In the genomic region with DNA sequence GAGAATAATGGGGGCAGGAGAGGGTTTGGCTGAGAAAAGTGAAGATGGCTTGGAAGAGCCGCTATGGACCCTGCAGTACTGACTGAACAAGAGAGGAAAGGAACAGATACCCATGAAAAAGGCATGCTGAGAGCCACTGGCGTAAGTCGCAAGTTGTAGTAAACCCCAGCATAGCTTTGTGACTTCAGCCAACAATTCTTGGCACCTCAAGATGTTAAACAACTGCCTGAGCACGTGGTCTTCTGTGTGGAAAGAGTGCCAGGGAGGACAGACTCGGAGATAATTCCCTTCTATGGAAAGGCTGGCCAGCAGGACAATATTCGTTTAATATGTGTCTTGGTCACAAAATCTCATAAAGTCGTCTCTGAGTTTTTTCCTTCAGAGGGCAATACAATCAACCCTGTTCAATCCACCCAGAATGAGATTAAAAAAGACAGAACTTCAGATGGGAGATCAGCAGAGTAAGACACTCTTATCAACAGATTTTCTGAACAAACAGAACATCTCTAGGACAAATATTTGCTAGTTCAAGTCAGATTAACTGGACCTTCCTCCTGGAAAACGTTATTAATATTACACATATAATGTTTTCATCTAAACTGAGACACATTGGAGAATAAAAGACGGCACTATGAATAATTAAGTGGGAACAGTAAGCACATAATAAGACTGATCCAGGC, we compare ENCODE assay signal across 23 cellular contexts. TPM values are rescaled to one million over a fixed set of nuclear protein-coding genes. Genes with fewer than 3 reads are reported as not detected.
DNase-seq lines count a peak whose midpoint lies in the region; ATAC-seq and TF ChIP-seq lines count a peak whose summit lies in the region.
"Had no signal": no experiment of that assay in that cellular context is flagged by ENCODE, and none has a peak within 500 bp of the region (broad histone marks: within the 10 kb centered on the region; RNA-seq: fewer than 3 reads in every experiment).

No MANE protein-coding gene starts in this region.

- H3K4me3 ChIP-seq in esophagus (ENCODE audit: low read depth in 1 of 2, low read length in 2 of 2) = no peak overlapping the region
- H3K4me3 ChIP-seq in heart right ventricle = no peak overlapping the region
- no peak overlapping the region for H3K4me3 ChIP-seq in ovary
- no peak overlapping the region for H3K4me3 ChIP-seq in transverse colon
- H3K4me3 ChIP-seq: GM12878, K562 had no signal

- H3K36me3 ChIP-seq in esophagus (ENCODE audit: control insufficient read depth in 2 of 2, insufficient read depth in 2 of 2, low read length in 1 of 2) (no peaks in the 10 kb centered on the region), heart right ventricle (no peaks in the 10 kb centered on the region), ovary (no peaks in the 10 kb centered on the region), transverse colon (no peaks in the 10 kb centered on the region)

- no peak overlapping the region for H3K4me3 Mint-ChIP-seq in stimulated activated memory B cell treated with anti-CD40 and anti-IgM and Interleukin-4, amounts not matched to agents 10 μg/mL and 1 μg/mL and 100 μg/mL, for 72 hours
- H3K4me3 Mint-ChIP-seq: activated CD4-positive, alpha-beta T cell treated with anti-CD3 and anti-CD28 coated beads for 36 hours; activated T-helper 1 cell treated with anti-CD3 and anti-CD28 coated beads, Interleukin-12 subunit alpha, Interleukin-12 subunit beta, Interleukin-2, Interleukin-4 antibody, amounts not matched to agents 30 ng/mL and 10 ng/mL and 1 ng/mL, durations not matched to agents 14 hours and 24 hours and 36 hours; CD8-positive, alpha-beta memory T cell; nephron progenitor cell had no signal

- peak overlapping the region; percentile 40 to 55 for H3K27ac ChIP-seq in esophagus (ENCODE audit: low read depth in 2 of 2, low read length in 1 of 2)
- peak overlapping the region in 5 of 10 donors; percentile 7 to 59 (median 24) for H3K27ac ChIP-seq in heart right ventricle
- peak overlapping the region in 1 of 2 donors; percentile 64 for H3K27ac ChIP-seq in ovary
- peak overlapping the region; percentile 53 to 81 (median 74) for H3K27ac ChIP-seq in transverse colon

- H3K4me1 ChIP-seq in esophagus (ENCODE audit: control insufficient read depth in 2 of 2, insufficient read depth in 2 of 2, low read length in 1 of 2) (no peaks in the 10 kb centered on the region), heart right ventricle (peaks cover 0 to 16% (median 0%) of the 10 kb centered on the region in 9 donors), ovary (ENCODE audit: insufficient read depth) (peaks cover 11% of the 10 kb centered on the region), transverse colon (peaks cover 0 to 19% (median 7%) of the 10 kb centered on the region in 4 donors)

- H3K36me3 Mint-ChIP-seq in stimulated activated memory B cell treated with anti-CD40 and anti-IgM and Interleukin-4, amounts not matched to agents 10 μg/mL and 1 μg/mL and 100 μg/mL, for 72 hours = no peaks in the 10 kb centered on the region
- H3K36me3 Mint-ChIP-seq: activated naive CD4-positive, alpha-beta T cell treated with anti-CD3 and anti-CD28 coated beads, Interleukin-2, amount 50 U/mL, for 72 hours had no signal

- no peaks in the 10 kb centered on the region for H3K4me1 Mint-ChIP-seq in stimulated activated memory B cell treated with anti-CD40 and anti-IgM and Interleukin-4, amounts not matched to agents 10 μg/mL and 1 μg/mL and 100 μg/mL, for 72 hours
- H3K4me1 Mint-ChIP-seq: activated CD4-positive, alpha-beta T cell treated with anti-CD3 and anti-CD28 coated beads for 36 hours; CD8-positive, alpha-beta memory T cell; nephron progenitor cell had no signal

- intact Hi-C loops in heart right ventricle (cut with DNase I) (loop anchor here in 6 of 10 donors (5.0 to 10.0 kb wide), 6 partner anchors 45 to 1005 kb away; partner anchors contain the start of gene NEK10 (in 1 of the 6)), ovary (cut with DNase I) (loop anchor here in 2 of 4 donors (10.0 kb wide), 2 partner anchors 145 to 355 kb away; no protein-coding TSS in a partner anchor), transverse colon (cut with DNase I; ENCODE audit: low total_unique reads) (loop anchor here (10.0 kb wide), 1 partner anchor 365 kb away; no protein-coding TSS in a partner anchor)

- peak in 7 of 8 donors; percentile 71 to 87 (median 76) for ATAC-seq in heart right ventricle
- ATAC-seq in stimulated activated memory B cell treated with anti-CD40 and anti-IgM and Interleukin-4, amounts not matched to agents 10 μg/mL and 1 μg/mL and 100 μg/mL, for 72 hours = no peak
- ATAC-seq: activated CD4-positive, alpha-beta T cell treated with anti-CD3 and anti-CD28 coated beads for 36 hours; activated naive CD4-positive, alpha-beta T cell treated with anti-CD3 and anti-CD28 coated beads, Interleukin-2, amount 50 U/mL, for 72 hours; GM12878; K562 had no signal

- DNase-seq in heart right ventricle = peak in 1 of 2 donors; percentile 28
- peak; percentile 38 to 66 (median 62) for DNase-seq in ovary
- peak; percentile 21 for DNase-seq in transverse colon
- DNase-seq in D341Med (ENCODE audit: low spot score) = no peak
- DNase-seq in NCI-H510A treated with DMSO at 0.1 percent for 48 hours (lab: John Stamatoyannopoulos, UW) = no peak
- DNase-seq: activated CD4-positive, alpha-beta T cell treated with anti-CD3 and anti-CD28 coated beads for 36 hours; CD8-positive, alpha-beta memory T cell; DMS79; foreskin fibroblast; GOT3; hypothalamus; mesendoderm; NCI-H146; nephron progenitor cell; OCI-M1; SIG-M5; T-helper 1 cell had no signal

- in situ Hi-C loops in transverse colon (cut with MboI; ENCODE audit: low pct_ligation_motif_present in 1 of 4, low pct_unique_long_range_greater_than_20kb in 1 of 4, low sequenced_read_pairs in 3 of 4) = loop anchor here (10.0 to 25.0 kb wide), 5 partner anchors 145 to 1017 kb away; partner anchors contain the start of genes AZI2 (in 2 of the 4) and ZCWPW2 (in 2 of the 4)

- TF ChIP-seq EP300 in ovary (IDR thresholded peaks at IDR 0.05) (no peak), transverse colon (IDR thresholded peaks at IDR 0.05; ENCODE audit: low read depth) (no peak)

- TF ChIP-seq POLR2A in ovary (IDR thresholded peaks at IDR 0.05) = no peak
- no peak for TF ChIP-seq POLR2A in transverse colon (IDR thresholded peaks at IDR 0.05)

- no peaks in the 10 kb centered on the region for H3K9me3 Mint-ChIP-seq in stimulated activated memory B cell treated with anti-CD40 and anti-IgM and Interleukin-4, amounts not matched to agents 10 μg/mL and 1 μg/mL and 100 μg/mL, for 72 hours
- H3K9me3 Mint-ChIP-seq: activated naive CD4-positive, alpha-beta T cell treated with anti-CD3 and anti-CD28 coated beads, Interleukin-2, amount 50 U/mL, for 72 hours; activated T-helper 1 cell treated with anti-CD3 and anti-CD28 coated beads, Interleukin-12 subunit alpha, Interleukin-12 subunit beta, Interleukin-2, Interleukin-4 antibody, amounts not matched to agents 30 ng/mL and 10 ng/mL and 1 ng/mL, durations not matched to agents 14 hours and 24 hours and 36 hours; CD8-positive, alpha-beta memory T cell; nephron progenitor cell had no signal

- H3K9me3 ChIP-seq in esophagus (ENCODE audit: control insufficient read depth in 2 of 2, insufficient read depth in 1 of 2, low read depth in 1 of 2, low read length in 1 of 2) (no peaks in the 10 kb centered on the region), heart right ventricle (no peaks in the 10 kb centered on the region), ovary (no peaks in the 10 kb centered on the region), transverse colon (no peaks in the 10 kb centered on the region)

- 58 to 60% methylated on average over 9 of the region's 9 CpGs for WGBS in esophagus, 2 donors
- WGBS in heart right ventricle, 2 donors = 51 to 54% methylated on average over 9 of the region's 9 CpGs
- WGBS in ovary, 3 donors = 15 to 23% (median 20%) methylated on average over 9 of the region's 9 CpGs
- WGBS in transverse colon (ENCODE audit: low coverage in 1 of 2), 2 donors = 66 to 71% methylated on average over 9 of the region's 9 CpGs

- TF ChIP-seq CTCF in heart right ventricle (IDR thresholded peaks at IDR 0.05) = no peak
- TF ChIP-seq CTCF in ovary (IDR thresholded peaks at IDR 0.05) = no peak
- no peak for TF ChIP-seq CTCF in transverse colon (IDR thresholded peaks at IDR 0.05)

- no peaks in the 10 kb centered on the region for H3K27me3 Mint-ChIP-seq in stimulated activated memory B cell treated with anti-CD40 and anti-IgM and Interleukin-4, amounts not matched to agents 10 μg/mL and 1 μg/mL and 100 μg/mL, for 72 hours
- H3K27me3 Mint-ChIP-seq: activated CD4-positive, alpha-beta T cell treated with anti-CD3 and anti-CD28 coated beads for 36 hours; CD8-positive, alpha-beta memory T cell had no signal

- H3K27ac Mint-ChIP-seq in stimulated activated memory B cell treated with anti-CD40 and anti-IgM and Interleukin-4, amounts not matched to agents 10 μg/mL and 1 μg/mL and 100 μg/mL, for 72 hours = no peak overlapping the region
- H3K27ac Mint-ChIP-seq: activated CD4-positive, alpha-beta T cell treated with anti-CD3 and anti-CD28 coated beads for 36 hours; activated naive CD4-positive, alpha-beta T cell treated with anti-CD3 and anti-CD28 coated beads, Interleukin-2, amount 50 U/mL, for 72 hours; activated T-helper 1 cell treated with anti-CD3 and anti-CD28 coated beads, Interleukin-12 subunit alpha, Interleukin-12 subunit beta, Interleukin-2, Interleukin-4 antibody, amounts not matched to agents 30 ng/mL and 10 ng/mL and 1 ng/mL, durations not matched to agents 14 hours and 24 hours and 36 hours; CD8-positive, alpha-beta memory T cell; nephron progenitor cell had no signal

- no peaks in the 10 kb centered on the region for H3K27me3 ChIP-seq in esophagus (ENCODE audit: control insufficient read depth in 1 of 2, insufficient read depth in 2 of 2, low read length in 2 of 2)
- H3K27me3 ChIP-seq in heart right ventricle = no peaks in the 10 kb centered on the region
- no peaks in the 10 kb centered on the region for H3K27me3 ChIP-seq in ovary
- H3K27me3 ChIP-seq in transverse colon = no peaks in the 10 kb centered on the region

RNA-seq across cellular contexts. Expression of gene NEK10, which starts 49.2 kb away (rescaled TPM):
- polyA plus RNA-seq in esophagus (under 1 TPM; 0.26 to 0.55 TPM), heart right ventricle (1 to 10 TPM in 1 of 2 donors, under 1 TPM in 1; 0.36 to 5.6 TPM), ovary (under 1 TPM; 0.41 to 0.92 TPM)
- total RNA-seq in heart right ventricle (10 to 100 TPM in 4 of 10 donors, 1 to 10 TPM in 6; 3.1 to 17.5 (median 8.6) TPM), ovary (10 to 100 TPM in 1 of 7 donors, 1 to 10 TPM in 5, under 1 TPM in 1; 0.91 to 33.4 (median 1.6) TPM), transverse colon (1 to 10 TPM; 1.1 to 3.2 (median 1.7) TPM)
- polyA plus RNA-seq: K562 had no signal

Comparison
In these comparisons a context has a peak if more than half of its experiments do, and no peak if none do; other contexts are left out.
1. DNase-seq: peak in ovary (5 of 5) and transverse colon (single experiment); none in D341Med (single experiment) and NCI-H510A treated with DMSO at 0.1 percent for 48 hours (single experiment).